14 cellular contexts compared by ENCODE assay signal in the genomic region with DNA sequence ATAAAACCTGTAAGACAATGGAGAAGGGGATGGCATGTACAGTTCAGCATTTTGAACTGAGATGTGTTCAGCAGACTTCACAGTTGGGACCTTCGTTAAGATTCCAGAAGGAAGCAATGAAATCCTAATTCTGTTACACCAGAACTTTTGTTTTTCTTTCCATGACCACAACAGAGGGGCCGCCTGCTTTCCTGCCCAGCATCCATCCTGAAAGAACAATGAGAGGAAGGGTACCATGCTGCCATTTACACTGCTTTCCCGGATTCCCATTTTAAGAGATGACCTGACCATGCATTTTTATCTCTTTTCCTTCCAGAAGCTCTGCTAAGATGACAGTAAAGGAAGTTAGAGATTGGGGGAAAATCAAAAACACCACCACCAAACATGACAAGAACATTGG.
DNase-seq lines count a peak whose midpoint lies in the region; ATAC-seq and TF ChIP-seq lines count a peak whose summit lies in the region.
"Had no signal": no experiment of that assay in that cellular context is flagged by ENCODE, and none has a peak within 500 bp of the region (broad histone marks: within the 10 kb centered on the region; RNA-seq: fewer than 3 reads in every experiment).

No MANE protein-coding gene starts in this region.

- TF ChIP-seq CTCF in SK-N-SH (IDR thresholded peaks at IDR 0.05) (no peak), endothelial cell (IDR thresholded peaks at IDR 0.05; ENCODE audit: unreplicated experiment) (no peak)

- H3K9me3 Mint-ChIP-seq in T-cell (no peaks in the 10 kb centered on the region), endothelial cell (ENCODE audit: unreplicated experiment) (no peaks in the 10 kb centered on the region)
- H3K9me3 Mint-ChIP-seq: activated naive CD4-positive, alpha-beta T cell treated with anti-CD3 and anti-CD28 coated beads, Interleukin-2, amount 50 U/mL, for 72 hours; nephron progenitor cell had no signal

- H4K20me1 ChIP-seq in SK-N-SH (ENCODE audit: insufficient read depth) = no peaks in the 10 kb centered on the region; the same call in 1 of the 2 replicates

- H3K9ac ChIP-seq in SK-N-SH = no peak overlapping the region

- no peak overlapping the region for H2AFZ ChIP-seq in SK-N-SH (ENCODE audit: low read depth)

- no peaks in the 10 kb centered on the region for H3K9me3 ChIP-seq in SK-N-SH

- no peaks in the 10 kb centered on the region for H3K27me3 Mint-ChIP-seq in T-cell
- no peaks in the 10 kb centered on the region for H3K27me3 Mint-ChIP-seq in endothelial cell (ENCODE audit: unreplicated experiment)
- H3K27me3 Mint-ChIP-seq: activated CD8-positive, alpha-beta memory T cell treated with anti-CD3 and anti-CD28 coated beads, Interleukin-2, amount 10 ng/mL, durations not matched to agents 7 days and 5 days had no signal

- H3K27ac ChIP-seq in SK-N-SH (ENCODE audit: low read depth in 2 of 2, low read length in 1 of 2) = peak overlapping the region in 1 of 2 experiments; percentile 89; a peak in 1 of 4 replicates
- H3K27ac ChIP-seq: 22Rv1 had no signal

- H3K4me1 ChIP-seq in SK-N-SH (ENCODE audit: control insufficient read depth in 1 of 2, insufficient read depth in 2 of 2, low read depth in 1 of 2, low read length in 1 of 2) = peaks cover 41 to 81% of the 10 kb centered on the region in 2 experiments

- TF ChIP-seq RAD21 in SK-N-SH (IDR thresholded peaks at IDR 0.05; ENCODE audit: low read length) = no peak

- no peaks in the 10 kb centered on the region for H3K36me3 ChIP-seq in SK-N-SH (replicated peaks in 1 of 2; ENCODE audit: control insufficient read depth in 1 of 2, insufficient read depth in 2 of 2, low read length in 1 of 2)

- CTCF ChIA-PET in SK-N-SH (lab: Yijun Ruan, JAX) (no interaction called here), T-cell (lab: Charles Lee) (interaction anchor here (0.6 to 1.5 kb wide), 5 partner anchors 9 to 174 kb away, joined by 3 to 5 read pairs (median 3); no protein-coding TSS in a partner anchor)

- H3K4me1 Mint-ChIP-seq in T-cell (peaks cover 95 to 96% (median 96%) of the 10 kb centered on the region in 3 donors), endothelial cell (ENCODE audit: unreplicated experiment) (peaks cover 89% of the 10 kb centered on the region)

- TF ChIP-seq EP300 in SK-N-SH (IDR thresholded peaks at IDR 0.05; ENCODE audit: borderline replicate concordance in 1 of 2, low read depth in 1 of 2, low read length in 1 of 2) = no peak

- DNase-seq in SK-N-SH (no peak), T-cell (no peak), endothelial cell (ENCODE audit: low spot score) (peak; percentile 47), pulmonary artery endothelial cell (ENCODE audit: low read depth, low spot score) (peak; percentile 13), epidermal melanocyte (ENCODE audit: insufficient read length, low spot score) (no peak), HPDE6-E6E7 (ENCODE audit: extremely low spot score) (no peak)
- DNase-seq: activated CD8-positive, alpha-beta memory T cell treated with anti-CD3 and anti-CD28 coated beads, Interleukin-2, amount 10 ng/mL, durations not matched to agents 7 days and 5 days; DMS79; Karpas-422; nephron progenitor cell had no signal

- POLR2A ChIA-PET in SK-N-SH (lab: Yijun Ruan, JAX) = no interaction called here
- POLR2A ChIA-PET in T-cell (lab: Charles Lee) = interaction anchor here in 1 of 2 donors (1.3 kb wide), 1 partner anchor 11 kb away, joined by 3 read pairs; no protein-coding TSS in a partner anchor

- H3F3A ChIP-seq in SK-N-SH (replicated peaks; ENCODE audit: insufficient read depth) = peaks cover 76% of the 10 kb centered on the region

- peak overlapping the region in 1 of 3 donors; percentile 64 for H3K4me3 Mint-ChIP-seq in T-cell
- peak overlapping the region; percentile 26 for H3K4me3 Mint-ChIP-seq in endothelial cell (ENCODE audit: unreplicated experiment)
- H3K4me3 Mint-ChIP-seq: activated CD8-positive, alpha-beta memory T cell treated with anti-CD3 and anti-CD28 coated beads, Interleukin-2, amount 10 ng/mL, durations not matched to agents 7 days and 5 days; nephron progenitor cell had no signal

- H3K4me2 ChIP-seq in SK-N-SH = 0 out of 2 replicates have a peak overlapping the region, but pooled peaks have one; percentile 57

- no peaks in the 10 kb centered on the region for H3K27me3 ChIP-seq in SK-N-SH (ENCODE audit: insufficient read depth)

- peaks cover 6% of the 10 kb centered on the region for H3K36me3 Mint-ChIP-seq in T-cell
- peaks cover 3% of the 10 kb centered on the region for H3K36me3 Mint-ChIP-seq in endothelial cell (ENCODE audit: low read depth, unreplicated experiment)

- H3K27ac Mint-ChIP-seq in T-cell (peak overlapping the region; percentile 86 to 90), endothelial cell (ENCODE audit: unreplicated experiment) (peak overlapping the region; percentile 98)
- H3K27ac Mint-ChIP-seq: activated CD8-positive, alpha-beta memory T cell treated with anti-CD3 and anti-CD28 coated beads, Interleukin-2, amount 10 ng/mL, durations not matched to agents 7 days and 5 days; nephron progenitor cell had no signal

- no peak overlapping the region for H3K4me3 ChIP-seq in SK-N-SH (ENCODE audit: low read depth in 2 of 2, low read length in 1 of 2)

- no peaks in the 10 kb centered on the region for H3K9me2 ChIP-seq in SK-N-SH

- ATAC-seq in SK-N-SH treated with all-trans-retinoic acid at 6 μM for 48 hours (no peak), T-cell (replicated peaks in 1 of 4) (no peak), HG03095 (IDR thresholded peaks at IDR 0.05; ENCODE audit: unreplicated experiment) (no peak)
- ATAC-seq: activated CD8-positive, alpha-beta memory T cell treated with anti-CD3 and anti-CD28 coated beads, Interleukin-2, amount 10 ng/mL, durations not matched to agents 7 days and 5 days; activated naive CD4-positive, alpha-beta T cell treated with anti-CD3 and anti-CD28 coated beads, Interleukin-2, amount 50 U/mL, for 72 hours had no signal

- 89% methylated on average over 3 of the region's 3 CpGs for WGBS in SK-N-SH (ENCODE audit: low lambda C conversion rate)

- H3K79me2 ChIP-seq in SK-N-SH (ENCODE audit: insufficient read depth) = peaks cover 62% of the 10 kb centered on the region

TF ChIP-seq in SK-N-SH, 30 proteins besides CTCF, POLR2A, EP300 and RAD21:
- TF ChIP-seq FOSL2 (IDR thresholded peaks at IDR 0.05; ENCODE audit: borderline replicate concordance, low read depth) (no peak), JUND (IDR thresholded peaks at IDR 0.05) (no peak), TCF12 (IDR thresholded peaks at IDR 0.05) (no peak), GABPA (IDR thresholded peaks at IDR 0.05; ENCODE audit: low read depth) (no peak), POLR2AphosphoS5 (IDR thresholded peaks at IDR 0.05; ENCODE audit: low read depth, low read length) (no peak), MXI1 (IDR thresholded peaks at IDR 0.05; ENCODE audit: low read depth, low read length) (no peak)
- TF ChIP-seq, protein P1, sequence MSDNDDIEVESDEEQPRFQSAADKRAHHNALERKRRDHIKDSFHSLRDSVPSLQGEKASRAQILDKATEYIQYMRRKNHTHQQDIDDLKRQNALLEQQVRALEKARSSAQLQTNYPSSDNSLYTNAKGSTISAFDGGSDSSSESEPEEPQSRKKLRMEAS (IDR thresholded peaks at IDR 0.05; ENCODE audit: low read depth) = no peak

TF ChIP-seq in SK-N-SH treated with all-trans-retinoic acid at 6 μM for 48 hours, 23 proteins besides CTCF, POLR2A, EP300 and RAD21 (continues in another document):
- TF ChIP-seq RARB (CRISPR knock-in tag; IDR thresholded peaks at IDR 0.05) = no peak
- no peak for TF ChIP-seq ZNF565 (CRISPR knock-in tag; conservative IDR thresholded peaks at IDR 0.05; ENCODE audit: low read depth)
- TF ChIP-seq OSR1 (CRISPR knock-in tag; IDR thresholded peaks at IDR 0.05) = no peak
- TF ChIP-seq ZNF70 (CRISPR knock-in tag; IDR thresholded peaks at IDR 0.05) = no peak
- no peak for TF ChIP-seq CSDC2 (CRISPR knock-in tag; IDR thresholded peaks at IDR 0.05)
- TF ChIP-seq, protein P2, sequence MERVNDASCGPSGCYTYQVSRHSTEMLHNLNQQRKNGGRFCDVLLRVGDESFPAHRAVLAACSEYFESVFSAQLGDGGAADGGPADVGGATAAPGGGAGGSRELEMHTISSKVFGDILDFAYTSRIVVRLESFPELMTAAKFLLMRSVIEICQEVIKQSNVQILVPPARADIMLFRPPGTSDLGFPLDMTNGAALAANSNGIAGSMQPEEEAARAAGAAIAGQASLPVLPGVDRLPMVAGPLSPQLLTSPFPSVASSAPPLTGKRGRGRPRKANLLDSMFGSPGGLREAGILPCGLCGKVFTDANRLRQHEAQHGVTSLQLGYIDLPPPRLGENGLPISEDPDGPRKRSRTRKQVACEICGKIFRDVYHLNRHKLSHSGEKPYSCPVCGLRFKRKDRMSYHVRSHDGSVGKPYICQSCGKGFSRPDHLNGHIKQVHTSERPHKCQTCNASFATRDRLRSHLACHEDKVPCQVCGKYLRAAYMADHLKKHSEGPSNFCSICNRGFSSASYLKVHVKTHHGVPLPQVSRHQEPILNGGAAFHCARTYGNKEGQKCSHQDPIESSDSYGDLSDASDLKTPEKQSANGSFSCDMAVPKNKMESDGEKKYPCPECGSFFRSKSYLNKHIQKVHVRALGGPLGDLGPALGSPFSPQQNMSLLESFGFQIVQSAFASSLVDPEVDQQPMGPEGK (CRISPR knock-in tag; IDR thresholded peaks at IDR 0.05; ENCODE audit: borderline replicate concordance) = no peak
- TF ChIP-seq ESRRG (CRISPR knock-in tag; IDR thresholded peaks at IDR 0.05) = no peak
- no peak for TF ChIP-seq ZFP3 (CRISPR knock-in tag; IDR thresholded peaks at IDR 0.05)
- TF ChIP-seq ZC3H10 (CRISPR knock-in tag; IDR thresholded peaks at IDR 0.05) = no peak

Comparison
In these comparisons a context has a peak if more than half of its experiments do, and no peak if none do; other contexts are left out.
1. DNase-seq: peak in endothelial cell (single experiment) and pulmonary artery endothelial cell (single experiment); none in SK-N-SH (single experiment), T-cell (0 of 34), epidermal melanocyte (single experiment) and HPDE6-E6E7 (single experiment).